In genomic region chr11:16895306-16895705, GRCh38 we compare ENCODE assay signal across 1 cellular context.
A peak's percentile ranks its signal among the peaks of the same experiment; 100 is the strongest.
TF ChIP-seq lines count a peak whose summit lies in the region.

No MANE protein-coding gene starts in this region.

TF ChIP-seq in neural cell, 6 proteins besides CTCF, POLR2A, EP300 and RAD21 (continued from another document):
- TF ChIP-seq REST (IDR thresholded peaks at IDR 0.05; ENCODE audit: borderline replicate concordance) (no peak), SMC3 (conservative IDR thresholded peaks at IDR 0.05; ENCODE audit: poor library complexity) (peak; percentile 22), POLR2AphosphoS5 (IDR thresholded peaks at IDR 0.05) (peak; percentile 43)
